In the genomic region with DNA sequence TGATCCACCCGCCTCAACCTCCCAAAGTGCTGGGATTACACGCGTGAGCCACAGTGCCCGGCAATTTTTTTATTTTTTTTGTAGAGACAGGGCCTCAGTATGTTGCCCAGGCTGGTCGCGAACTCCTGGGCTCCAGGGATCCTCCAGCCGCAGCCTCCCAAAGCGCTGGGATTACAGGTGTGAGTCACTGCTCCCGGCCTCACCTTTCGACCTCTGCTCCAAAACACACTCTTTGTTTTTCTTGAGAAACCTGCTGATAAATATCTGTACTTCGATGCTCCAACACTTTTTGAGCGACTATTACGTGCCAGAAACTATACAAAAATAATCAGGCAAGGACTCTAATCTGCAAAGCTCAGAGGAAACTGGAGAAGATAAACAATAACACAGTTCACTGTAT, we compare ENCODE assay signal across 9 cellular contexts. TPM values are rescaled to one million over a fixed set of nuclear protein-coding genes. Genes with fewer than 3 reads are reported as not detected.
DNase-seq lines count a peak whose midpoint lies in the region; ATAC-seq, FAIRE-seq and TF ChIP-seq lines count a peak whose summit lies in the region.
"Had no signal": no experiment of that assay in that cellular context is flagged by ENCODE, and none has a peak within 500 bp of the region (broad histone marks: within the 10 kb centered on the region; RNA-seq: fewer than 3 reads in every experiment).

No MANE protein-coding gene starts in this region.

- TF ChIP-seq POLR2A in A549 (IDR thresholded peaks at IDR 0.05; ENCODE audit: low read length): no peak
- TF ChIP-seq POLR2A in K562 (conservative IDR thresholded peaks at IDR 0.05): no peak

- H3K4me2 ChIP-seq in A549: peak overlapping the region; percentile 98
- H3K4me2 ChIP-seq in K562 (ENCODE audit: insufficient read depth, low read length): peak overlapping the region; percentile 86

- TF ChIP-seq EP300 in A549 (IDR thresholded peaks at IDR 0.05): no peak
- TF ChIP-seq EP300 in K562 (IDR thresholded peaks at IDR 0.05; ENCODE audit: low read length): no peak

- no peak for TF ChIP-seq CTCF in A549 (IDR thresholded peaks at IDR 0.05)
- no peak for TF ChIP-seq CTCF in HL-60 (IDR thresholded peaks at IDR 0.05; ENCODE audit: insufficient read depth, low read length)
- TF ChIP-seq CTCF in K562 (IDR thresholded peaks at IDR 0.05 in 2 of 3, conservative IDR thresholded peaks at IDR 0.05 in 1 of 3; ENCODE audit: insufficient read depth in 2 of 3, low read depth in 1 of 3, low read length in 3 of 3): no peak

- H3K27me3 ChIP-seq in HL-60 (ENCODE audit: insufficient read depth, poor library complexity, severe bottlenecking): no peaks in the 10 kb centered on the region
- no peaks in the 10 kb centered on the region for H3K27me3 ChIP-seq in K562 (ENCODE audit: control insufficient read depth in 2 of 2, insufficient read depth in 2 of 2, low read length in 2 of 2)
- H3K27me3 ChIP-seq in mucosa of rectum (ENCODE audit: control insufficient read depth in 2 of 2, insufficient read depth in 2 of 2, low read length in 2 of 2): no peaks in the 10 kb centered on the region

- H3K36me3 ChIP-seq in K562 (ENCODE audit: control insufficient read depth, insufficient read depth, low read length) (peaks cover 33% of the 10 kb centered on the region), mucosa of rectum (ENCODE audit: control insufficient read depth in 2 of 2, insufficient read depth in 2 of 2, low read length in 2 of 2) (peaks cover 7 to 15% of the 10 kb centered on the region in 2 donors)

- FAIRE-seq in A549 (lab: Jason Lieb, UNC): no peak
- FAIRE-seq in K562 (lab: Jason Lieb, UNC): no peak

- no peaks in the 10 kb centered on the region for H3K9me1 ChIP-seq in K562 (ENCODE audit: control insufficient read depth, insufficient read depth, low read length)

- TF ChIP-seq RAD21 in A549 (conservative IDR thresholded peaks at IDR 0.05 in 1 of 2, IDR thresholded peaks at IDR 0.05 in 1 of 2) (no peak), K562 (CRISPR knock-in tag; conservative IDR thresholded peaks at IDR 0.05 in 1 of 2, IDR thresholded peaks at IDR 0.05 in 1 of 2) (no peak)

- no TSS peak for BruUV-seq in K562 (replicated peaks; lab: Mats Ljungman, UMichigan)

- no peaks in the 10 kb centered on the region; the same call in 1 of the 2 replicates for H4K20me1 ChIP-seq in K562 (replicated peaks; ENCODE audit: control insufficient read depth, insufficient read depth, low read length)

- H3K9me3 ChIP-seq in A549 (no peaks in the 10 kb centered on the region), K562 (replicated peaks; ENCODE audit: control insufficient read depth, insufficient read depth, low read depth, low read length) (no peaks in the 10 kb centered on the region), mucosa of rectum (ENCODE audit: control insufficient read depth in 2 of 2, low read length in 2 of 2) (no peaks in the 10 kb centered on the region)

- in situ Hi-C loops in K562 (cut with MboI): no loop called here
- in situ Hi-C loops in G401 (cut with HindIII; ENCODE audit: low sequenced_read_pairs): loop anchor here (5.0 kb wide), 1 partner anchor 43 kb away; no protein-coding TSS in a partner anchor

- H3K27ac ChIP-seq in A549 (peak overlapping the region; percentile 88 to 92; a peak in 4 of 6 replicates), HL-60 (replicated peaks) (peak overlapping the region; percentile 95), K562 (ENCODE audit: extremely low read depth, low read depth, low read length) (peak overlapping the region; percentile 92), mucosa of rectum (ENCODE audit: low read depth in 2 of 2, low read length in 2 of 2) (no peak overlapping the region)

- H2AFZ ChIP-seq in K562 (ENCODE audit: low read depth, low read length): no peak overlapping the region

- 65% methylated on average over 13 of the region's 13 CpGs for WGBS in A549 (ENCODE audit: missing lambda C conversion rate)
- 30% methylated on average over 13 of the region's 13 CpGs for WGBS in K562 (ENCODE audit: insufficient coverage, low coverage, missing lambda C conversion rate)

- intact Hi-C loops in K562 (cut with micrococcal nuclease): no loop called here

- ATAC-seq in A549 (no peak), K562 (no peak), GM18867 (IDR thresholded peaks at IDR 0.05; ENCODE audit: unreplicated experiment) (no peak)

- CTCF ChIA-PET in A549 (lab: Yijun Ruan, JAX) (interaction anchor here (0.9 to 1.5 kb wide), 6 partner anchors 10 to 204 kb away, joined by 3 to 7 read pairs (median 3); no protein-coding TSS in a partner anchor), K562 (lab: Yijun Ruan, JAX; ENCODE audit: low intra/inter-chr PET ratio) (no interaction called here)

- H3K9ac ChIP-seq in K562 (ENCODE audit: insufficient read depth in 1 of 2, low read depth in 2 of 2, low read length in 2 of 2): peak overlapping the region; percentile 85 to 93
- peak overlapping the region; percentile 95 for H3K9ac ChIP-seq in mucosa of rectum (ENCODE audit: low read depth in 1 of 2, low read length in 2 of 2)

- peaks cover 21% of the 10 kb centered on the region; the same call in 2 of the 3 replicates for H3K4me1 ChIP-seq in A549
- peaks cover 2 to 17% of the 10 kb centered on the region in 2 experiments; a peak in 4 of 5 replicates for H3K4me1 ChIP-seq in K562 (replicated peaks in 1 of 2; ENCODE audit: control insufficient read depth in 2 of 2, insufficient read depth in 2 of 2, low read length in 2 of 2)
- peaks cover 5 to 7% of the 10 kb centered on the region in 2 donors for H3K4me1 ChIP-seq in mucosa of rectum (ENCODE audit: control insufficient read depth in 2 of 2, insufficient read depth in 2 of 2, low read length in 2 of 2)

- H3K4me3 ChIP-seq in A549 (peak overlapping the region; percentile 72), HL-60 (replicated peaks; ENCODE audit: insufficient read depth, low read length) (peak overlapping the region; percentile 77), K562 (peak overlapping the region; percentile 81), mucosa of rectum (ENCODE audit: low read length in 2 of 2) (peak overlapping the region; percentile 94 to 98)

- POLR2A ChIA-PET in A549 (lab: Yijun Ruan, JAX): interaction anchor here (0.6 to 3.5 kb wide), 9 partner anchors 11 to 179 kb away, joined by 3 to 133 read pairs (median 8); partner anchors contain the start of gene CDK12
- POLR2A ChIA-PET in K562 (lab: Yijun Ruan, JAX): interaction anchor here (0.9 to 5.5 kb wide), 6 partner anchors 11 to 50 kb away, joined by 3 to 65 read pairs (median 4); partner anchors contain the start of gene CDK12

- DNase-seq in A549 (ENCODE audit: low read depth in 1 of 2, low spot score in 1 of 2) (no peak), HL-60 (ENCODE audit: low read depth in 1 of 2, low spot score in 1 of 2) (no peak), K562 (ENCODE audit: extremely low read depth in 1 of 4, low spot score in 3 of 4) (peak in 1 of 4 experiments; percentile 48), HUDEP-2 (lab: John Stamatoyannopoulos, UW; ENCODE audit: unreplicated experiment in 76 of 76) (no peak), NCI-H146 treated with DMSO at 0.1 percent for 48 hours (lab: John Stamatoyannopoulos, UW; ENCODE audit: unreplicated experiment) (no peak), G401 (ENCODE audit: low spot score) (no peak)
- DNase-seq: NCI-H1092 had no signal

- H3K79me2 ChIP-seq in K562 (ENCODE audit: control insufficient read depth, insufficient read depth, low read length): peaks cover 50% of the 10 kb centered on the region

RNA-seq across cellular contexts. Expression of gene MED1, which starts 1.0 kb away (rescaled TPM):
- polyA plus RNA-seq in A549 (2011; rRNA removed) (74.9 and 76.2 TPM in 2 replicates), A549 (2017; fragmentation: RNase III; extraction: RNeasy Plus Mini Kit Qiagen cat#74134 plus additional on column Dnase treatment) (33.8 to 37.0 TPM (median 34.7 TPM) in 3 replicates), K562 (2011; rRNA removed) (35.7 and 55.2 TPM in 2 replicates), K562 (2014; fragmentation: Illumina TruSeq; extraction: Trizol) (54.6 and 59.8 TPM in 2 replicates), K562 (2014; fragmentation: Nextera tagmentation; extraction: Ambion mirVana) (10 to 100 TPM; 14.0 to 14.1 TPM), K562 (2014; rRNA removed) (32.0 and 38.8 TPM in 2 replicates)
- 12.7 and 16.2 TPM in 2 replicates for polyA plus RNA-seq in A549 (2012; cell fraction: cytosol; rRNA removed)
- 9.9 and 10.6 TPM in 2 replicates for polyA plus RNA-seq in A549 (2012; cell fraction: nucleus; rRNA removed)
- polyA minus RNA-seq in A549 (2011; rRNA and poly(A)+ RNA removed): 59.6 and 63.1 TPM in 2 replicates
- total RNA-seq in K562 (2011; cell fraction: chromatin; rRNA removed; ENCODE audit: low replicate concordance): 74.2 and 86.9 TPM in 2 replicates
- total RNA-seq in K562 (2011; cell fraction: nucleolus; rRNA removed): 43.0 and 57.4 TPM in 2 replicates
- total RNA-seq in K562 (2011; cell fraction: nucleoplasm; rRNA removed): 51.0 and 62.5 TPM in 2 replicates
- total RNA-seq in K562 (2014; rRNA removed) (28.8 and 29.0 TPM in 2 replicates), K562 (2014; rRNA removed; fragmentation: Illumina TruSeq; extraction: Trizol) (46.7 and 52.0 TPM in 2 replicates), K562 (2015; rRNA removed; fragmentation: Illumina TruSeq; extraction: Trizol) (46.1 and 48.1 TPM in 2 replicates), K562 (2021) (46.5 and 51.2 TPM in 2 replicates)
- polyA plus RNA-seq in K562 (2011; cell fraction: cytosol; rRNA removed): 24.1 and 25.9 TPM in 2 replicates
- polyA plus RNA-seq in K562 (2011; cell fraction: nucleus; rRNA removed): 31.0 and 41.8 TPM in 2 replicates
- 23.4 and 33.6 TPM in 2 replicates for polyA plus RNA-seq in K562 (2012)
- polyA minus RNA-seq in K562 (2011; rRNA and poly(A)+ RNA removed): 58.6 and 80.9 TPM in 2 replicates
- polyA minus RNA-seq in K562 (2011; cell fraction: cytosol; rRNA and poly(A)+ RNA removed): 21.6 and 40.0 TPM in 2 replicates
- 24.0 and 33.7 TPM in 2 replicates for polyA minus RNA-seq in K562 (2011; cell fraction: nucleus; rRNA and poly(A)+ RNA removed)
- total RNA-seq in G401 (2014; rRNA removed; shearing (Covaris generic)): 22.0 and 22.5 TPM in 2 replicates

RNA-seq across cellular contexts. Expression of gene CDK12, which starts 11.2 kb away (rescaled TPM):
- polyA plus RNA-seq in A549 (2011; rRNA removed) (42.1 and 47.3 TPM in 2 replicates), A549 (2017; fragmentation: RNase III; extraction: RNeasy Plus Mini Kit Qiagen cat#74134 plus additional on column Dnase treatment) (36.7 to 40.0 TPM (median 37.8 TPM) in 3 replicates), K562 (2011; rRNA removed) (23.5 and 36.8 TPM in 2 replicates), K562 (2014; fragmentation: Illumina TruSeq; extraction: Trizol) (49.2 and 52.2 TPM in 2 replicates), K562 (2014; fragmentation: Nextera tagmentation; extraction: Ambion mirVana) (1 to 10 TPM; 3.4 to 3.7 TPM), K562 (2014; rRNA removed) (29.1 and 33.1 TPM in 2 replicates)
- polyA plus RNA-seq in A549 (2012; cell fraction: cytosol; rRNA removed): 13.7 and 17.8 TPM in 2 replicates
- 22.0 and 28.6 TPM in 2 replicates for polyA plus RNA-seq in A549 (2012; cell fraction: nucleus; rRNA removed)
- 87.2 and 94.7 TPM in 2 replicates for polyA minus RNA-seq in A549 (2011; rRNA and poly(A)+ RNA removed)
- 131 and 199 TPM in 2 replicates for total RNA-seq in K562 (2011; cell fraction: chromatin; rRNA removed; ENCODE audit: low replicate concordance)
- 65.4 and 66.8 TPM in 2 replicates for total RNA-seq in K562 (2011; cell fraction: nucleolus; rRNA removed)
- total RNA-seq in K562 (2011; cell fraction: nucleoplasm; rRNA removed): 90.0 and 108 TPM in 2 replicates
- total RNA-seq in K562 (2014; rRNA removed) (35.1 and 45.6 TPM in 2 replicates), K562 (2014; rRNA removed; fragmentation: Illumina TruSeq; extraction: Trizol) (38.1 and 39.0 TPM in 2 replicates), K562 (2015; rRNA removed; fragmentation: Illumina TruSeq; extraction: Trizol) (48.7 and 51.5 TPM in 2 replicates), K562 (2021) (63.7 and 65.6 TPM in 2 replicates)
- polyA plus RNA-seq in K562 (2011; cell fraction: cytosol; rRNA removed): 15.9 and 26.1 TPM in 2 replicates
- polyA plus RNA-seq in K562 (2011; cell fraction: nucleus; rRNA removed): 25.6 and 63.0 TPM in 2 replicates
- 32.5 and 32.9 TPM in 2 replicates for polyA plus RNA-seq in K562 (2012)
- 51.1 and 73.2 TPM in 2 replicates for polyA minus RNA-seq in K562 (2011; rRNA and poly(A)+ RNA removed)
- 42.8 and 63.1 TPM in 2 replicates for polyA minus RNA-seq in K562 (2011; cell fraction: cytosol; rRNA and poly(A)+ RNA removed)
- 36.4 and 40.9 TPM in 2 replicates for polyA minus RNA-seq in K562 (2011; cell fraction: nucleus; rRNA and poly(A)+ RNA removed)
- total RNA-seq in G401 (2014; rRNA removed; shearing (Covaris generic)): 19.1 and 28.5 TPM in 2 replicates

RNA-seq across cellular contexts. Expression of gene FBXL20, which starts 48.6 kb away (rescaled TPM):
- polyA plus RNA-seq in A549 (2011; rRNA removed) (6.7 and 12.2 TPM in 2 replicates), A549 (2017; fragmentation: RNase III; extraction: RNeasy Plus Mini Kit Qiagen cat#74134 plus additional on column Dnase treatment) (4.3 to 5.7 TPM (median 5.6 TPM) in 3 replicates), K562 (2011; rRNA removed) (9.4 and 10.4 TPM in 2 replicates), K562 (2014; fragmentation: Illumina TruSeq; extraction: Trizol) (6.2 and 6.3 TPM in 2 replicates), K562 (2014; fragmentation: Nextera tagmentation; extraction: Ambion mirVana) (1 to 10 TPM; 1.8 to 3.0 TPM), K562 (2014; rRNA removed) (4.5 and 4.7 TPM in 2 replicates)
- polyA plus RNA-seq in A549 (2012; cell fraction: cytosol; rRNA removed): 1.7 and 2.4 TPM in 2 replicates
- polyA plus RNA-seq in A549 (2012; cell fraction: nucleus; rRNA removed): 2.6 and 5.8 TPM in 2 replicates
- 16.5 and 21.7 TPM in 2 replicates for polyA minus RNA-seq in A549 (2011; rRNA and poly(A)+ RNA removed)
- total RNA-seq in K562 (2011; cell fraction: chromatin; rRNA removed; ENCODE audit: low replicate concordance): 21.3 and 41.9 TPM in 2 replicates
- 11.3 and 12.9 TPM in 2 replicates for total RNA-seq in K562 (2011; cell fraction: nucleolus; rRNA removed)
- total RNA-seq in K562 (2011; cell fraction: nucleoplasm; rRNA removed): 24.6 and 38.2 TPM in 2 replicates
- total RNA-seq in K562 (2014; rRNA removed) (5.1 and 6.9 TPM in 2 replicates), K562 (2014; rRNA removed; fragmentation: Illumina TruSeq; extraction: Trizol) (8.6 and 11.7 TPM in 2 replicates), K562 (2015; rRNA removed; fragmentation: Illumina TruSeq; extraction: Trizol) (5.6 and 6.3 TPM in 2 replicates), K562 (2021) (13.6 and 15.1 TPM in 2 replicates)
- 7.3 and 7.9 TPM in 2 replicates for polyA plus RNA-seq in K562 (2011; cell fraction: cytosol; rRNA removed)
- 9.1 and 10.9 TPM in 2 replicates for polyA plus RNA-seq in K562 (2011; cell fraction: nucleus; rRNA removed)
- 4.6 and 6.6 TPM in 2 replicates for polyA plus RNA-seq in K562 (2012)
- polyA minus RNA-seq in K562 (2011; rRNA and poly(A)+ RNA removed): 18.0 and 22.0 TPM in 2 replicates
- polyA minus RNA-seq in K562 (2011; cell fraction: cytosol; rRNA and poly(A)+ RNA removed): 10.3 and 10.8 TPM in 2 replicates
- 3.2 and 5.2 TPM in 2 replicates for polyA minus RNA-seq in K562 (2011; cell fraction: nucleus; rRNA and poly(A)+ RNA removed)
- 4.3 and 11.0 TPM in 2 replicates for total RNA-seq in G401 (2014; rRNA removed; shearing (Covaris generic))

Comparison
In these comparisons a context has a peak if more than half of its experiments do, and no peak if none do; other contexts are left out.
1. H3K27ac ChIP-seq: peak in A549 (2 of 2), HL-60 (single experiment) and K562 (single experiment); none in mucosa of rectum (0 of 2).
2. Peak in every context shown above with its lines, with median percentiles within 50 percentile points of each other: H3K4me3 ChIP-seq.